In the genomic region with DNA sequence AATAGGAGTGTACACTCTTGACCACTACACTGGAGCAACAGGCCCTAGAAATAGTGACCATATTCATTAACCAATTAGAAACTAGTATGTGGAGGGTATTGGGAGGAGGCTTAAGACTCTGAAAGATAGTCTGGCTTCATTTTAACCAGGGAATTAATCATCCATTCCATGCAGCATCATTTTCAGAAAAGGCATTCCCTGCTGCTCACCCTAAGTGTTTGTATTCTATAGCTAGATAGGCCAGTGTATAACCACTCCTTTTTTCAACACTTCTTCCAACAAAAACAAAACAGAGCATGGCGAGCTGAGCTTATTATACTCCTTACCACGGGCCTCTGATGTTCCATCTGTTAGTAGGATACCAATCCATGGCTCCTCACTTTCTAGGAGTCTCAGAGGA, we compare ENCODE assay signal across 21 cellular contexts.
DNase-seq lines count a peak whose midpoint lies in the region; ATAC-seq and TF ChIP-seq lines count a peak whose summit lies in the region.
"Had no signal": no experiment of that assay in that cellular context is flagged by ENCODE, and none has a peak within 500 bp of the region (broad histone marks: within the 10 kb centered on the region; RNA-seq: fewer than 3 reads in every experiment).

No MANE protein-coding gene starts in this region.

- no peak overlapping the region for H3K4ac ChIP-seq in IMR-90 (ENCODE audit: low read depth, low read length)

- no peaks in the 10 kb centered on the region for H4K20me1 ChIP-seq in IMR-90 (ENCODE audit: insufficient read depth, low read length)

- H3K14ac ChIP-seq in IMR-90 (replicated peaks; ENCODE audit: low read depth, low read length): no peak overlapping the region

- H3K27ac Mint-ChIP-seq in T-cell: no peak overlapping the region
- H3K27ac Mint-ChIP-seq: B cell, GM23338 had no signal

- H3K9me3 ChIP-seq in IMR-90 (ENCODE audit: control insufficient read depth, insufficient read depth, low read length) (no peaks in the 10 kb centered on the region), mesodermal cell (ENCODE audit: control insufficient read depth, low read length) (no peaks in the 10 kb centered on the region), testis (no peaks in the 10 kb centered on the region)
- H3K9me3 ChIP-seq: Peyer's patch had no signal

- H3K79me1 ChIP-seq in IMR-90 (ENCODE audit: low read depth in 1 of 2, low read length in 2 of 2): no peaks in the 10 kb centered on the region

- 60% methylated on average over 1 of the region's 2 CpGs; no CpG with 5 or more reads in 1 of the 2 experiments for WGBS in IMR-90 (ENCODE audit: extremely low coverage in 2 of 2, insufficient read length in 1 of 2), 2 experiments
- WGBS in mesodermal cell (ENCODE audit: insufficient coverage in 2 of 2), 2 experiments: 78 to 100% methylated on average over 2 of the region's 2 CpGs
- 38 to 80% methylated on average over 2 of the region's 2 CpGs for WGBS in testis, 2 donors

- no peak overlapping the region for H2BK20ac ChIP-seq in IMR-90 (ENCODE audit: low read depth, low read length)

- no peak overlapping the region for H2AFZ ChIP-seq in IMR-90 (replicated peaks; ENCODE audit: low read length, poor library complexity)
- H2AFZ ChIP-seq: GM23338 had no signal

- H3K36me3 Mint-ChIP-seq in T-cell: no peaks in the 10 kb centered on the region

- H3K36me3 ChIP-seq in IMR-90 (ENCODE audit: control insufficient read depth, insufficient read depth, low read length) (no peaks in the 10 kb centered on the region), mesodermal cell (ENCODE audit: control insufficient read depth, insufficient read depth, low read length) (no peaks in the 10 kb centered on the region), testis (ENCODE audit: low read depth, missing control alignments) (no peaks in the 10 kb centered on the region)
- H3K36me3 ChIP-seq: Peyer's patch had no signal

- H3K9ac ChIP-seq in IMR-90 (ENCODE audit: low read depth, low read length): no peak overlapping the region

- no peak for TF ChIP-seq CTCF in IMR-90 (conservative IDR thresholded peaks at IDR 0.05; ENCODE audit: low read depth, low read length)
- no peak for TF ChIP-seq CTCF in astrocyte of the spinal cord (IDR thresholded peaks at IDR 0.05; ENCODE audit: low read depth, low read length)
- TF ChIP-seq CTCF in testis (IDR thresholded peaks at IDR 0.05): no peak

- no peak for TF ChIP-seq RAD21 in IMR-90 (IDR thresholded peaks at IDR 0.05; ENCODE audit: low read length)

- no peak overlapping the region for H4K8ac ChIP-seq in IMR-90 (ENCODE audit: low read depth in 2 of 2, low read length in 2 of 2)

- H2BK120ac ChIP-seq in IMR-90 (ENCODE audit: low read depth, low read length): no peak overlapping the region

- no peak overlapping the region for H3K23ac ChIP-seq in IMR-90 (ENCODE audit: low read depth, low read length)

- ATAC-seq in IMR-90 (ENCODE audit: low read depth) (no peak), GM19395 (IDR thresholded peaks at IDR 0.05; ENCODE audit: unreplicated experiment) (no peak), T-cell (replicated peaks in 1 of 4) (no peak)
- ATAC-seq: GM23338, HCT116, K562 had no signal

- peaks cover 47% of the 10 kb centered on the region for H3K4me1 ChIP-seq in IMR-90 (ENCODE audit: control insufficient read depth, insufficient read depth, low read length)
- peaks cover 66% of the 10 kb centered on the region for H3K4me1 ChIP-seq in mesodermal cell (ENCODE audit: control insufficient read depth, insufficient read depth, low read length, poor library complexity, severe bottlenecking)
- H3K4me1 ChIP-seq in testis: peaks cover 78% of the 10 kb centered on the region

- no peaks in the 10 kb centered on the region for H3K27me3 ChIP-seq in IMR-90 (ENCODE audit: control insufficient read depth, insufficient read depth, low read length)
- no peaks in the 10 kb centered on the region for H3K27me3 ChIP-seq in testis
- H3K27me3 ChIP-seq: Peyer's patch had no signal

- POLR2A ChIA-PET in IMR-90 (lab: Charles Lee; ENCODE audit: unreplicated experiment) (no interaction called here), T-cell (lab: Charles Lee) (no interaction called here)

- H3K9me3 Mint-ChIP-seq in T-cell: no peaks in the 10 kb centered on the region
- H3K9me3 Mint-ChIP-seq: GM23338 had no signal

- H2AK5ac ChIP-seq in IMR-90 (ENCODE audit: low read depth, low read length): no peak overlapping the region

- H2BK5ac ChIP-seq in IMR-90 (ENCODE audit: low read depth, low read length, poor library complexity, severe bottlenecking): no peak overlapping the region

- intact Hi-C loops in IMR-90 (cut with micrococcal nuclease) (loop anchor here (2.0 kb wide), 2 partner anchors 31 to 111 kb away; no protein-coding TSS in a partner anchor), testis (cut with DNase I; ENCODE audit: low total_unique reads) (no loop called here)

- peaks cover 6 to 8% of the 10 kb centered on the region in 2 donors for H3K27me3 Mint-ChIP-seq in T-cell

- peaks cover 26% of the 10 kb centered on the region for H3K9me1 ChIP-seq in IMR-90 (ENCODE audit: insufficient read depth, low read length)

- H3K27ac ChIP-seq in IMR-90 (ENCODE audit: insufficient read depth, low read length) (no peak overlapping the region), mesodermal cell (ENCODE audit: low read depth, low read length, severe bottlenecking) (peak overlapping the region; percentile 4), testis (peak overlapping the region; percentile 25 to 73)
- H3K27ac ChIP-seq: Peyer's patch had no signal

- TF ChIP-seq POLR2A in IMR-90 (IDR thresholded peaks at IDR 0.05; ENCODE audit: low read depth, low read length) (no peak), testis (IDR thresholded peaks at IDR 0.05) (no peak)

- CTCF ChIA-PET in IMR-90 (lab: Yijun Ruan, JAX) (interaction anchor here (0.6 kb wide), 1 partner anchor 457 kb away, joined by 6 read pairs; no protein-coding TSS in a partner anchor), T-cell (lab: Charles Lee) (no interaction called here)

- in situ Hi-C loops in IMR-90 (cut with MboI; ENCODE audit: low sequenced_read_pairs): no loop called here
- in situ Hi-C loops in astrocyte of the spinal cord (cut with HindIII; ENCODE audit: low sequenced_read_pairs): no loop called here

- H2BK15ac ChIP-seq in IMR-90 (ENCODE audit: low read depth, low read length): no peak overlapping the region

- H3K56ac ChIP-seq in IMR-90 (ENCODE audit: extremely low read depth, insufficient read depth, low read length): no peak overlapping the region

- no TSS peak for BruUV-seq in IMR-90 (replicated peaks; lab: Mats Ljungman, UMichigan)

- H3K18ac ChIP-seq in IMR-90 (ENCODE audit: low read depth, low read length): no peak overlapping the region

- H2AK9ac ChIP-seq in IMR-90 (replicated peaks; ENCODE audit: low read depth, low read length, poor library complexity): no peak overlapping the region

- no peak overlapping the region for H3K4me2 ChIP-seq in IMR-90 (ENCODE audit: low read depth, low read length)
- H3K4me2 ChIP-seq: GM23338 had no signal

- no peak for DNase-seq in IMR-90
- peak; percentile 41 for DNase-seq in astrocyte of the spinal cord (ENCODE audit: low read depth, low spot score)
- DNase-seq in testis: no peak
- no peak for DNase-seq in T-cell
- DNase-seq in GDM1 (lab: John Stamatoyannopoulos, UW): no peak
- DNase-seq: DMS 273 treated with DMSO at 0.1 percent for 48 hours; DND-41; NCI-H1092 treated with DMSO at 0.1 percent for 48 hours; NCI-H1694; NCI-H2081 treated with DMSO at 0.1 percent for 48 hours; NCI-H446 treated with DMSO at 0.1 percent for 48 hours; NCI-H69; NK-92 treated with Interleukin-12 subunit alpha and Interleukin-12 subunit beta, amount 100 ng/mL, for 24 hours; Peyer's patch; SHP77 had no signal

- dilution Hi-C loops in IMR-90 (cut with HindIII; ENCODE audit: low sequenced_read_pairs, unreplicated experiment): no loop called here

- H4K91ac ChIP-seq in IMR-90 (ENCODE audit: insufficient read depth, low read depth, low read length): peak overlapping the region; percentile 10; the same call in 1 of the 2 replicates

- H4K5ac ChIP-seq in IMR-90 (ENCODE audit: low read depth, low read length): no peak overlapping the region

- H3K4me3 Mint-ChIP-seq in T-cell: no peak overlapping the region
- H3K4me3 Mint-ChIP-seq: B cell, GM23338 had no signal

- H3K4me3 ChIP-seq in IMR-90 (ENCODE audit: insufficient read depth, low read depth, low read length): no peak overlapping the region
- no peak overlapping the region for H3K4me3 ChIP-seq in astrocyte of the spinal cord (ENCODE audit: low read depth, low read length)
- H3K4me3 ChIP-seq in mesodermal cell (ENCODE audit: extremely low read depth, insufficient read depth, low read length, poor library complexity, severe bottlenecking): no peak overlapping the region
- H3K4me3 ChIP-seq in testis: no peak overlapping the region
- H3K4me3 ChIP-seq: GM23338, K562, Peyer's patch had no signal

- no peaks in the 10 kb centered on the region for H3K4me1 Mint-ChIP-seq in T-cell
- H3K4me1 Mint-ChIP-seq: B cell had no signal

TF ChIP-seq in IMR-90, 13 proteins besides CTCF, POLR2A, EP300 and RAD21 (continues in another document):
- no peak for TF ChIP-seq MAZ (IDR thresholded peaks at IDR 0.05; ENCODE audit: borderline replicate concordance, low read depth, low read length)
- TF ChIP-seq FOS (IDR thresholded peaks at IDR 0.05; ENCODE audit: low read depth, low read length): no peak
- TF ChIP-seq BHLHE40 (IDR thresholded peaks at IDR 0.05; ENCODE audit: low read depth, low read length): no peak
- TF ChIP-seq MXI1 (IDR thresholded peaks at IDR 0.05; ENCODE audit: borderline replicate concordance, low read depth, low read length): no peak
- no peak for TF ChIP-seq RFX5 (IDR thresholded peaks at IDR 0.05; ENCODE audit: low read depth, low read length)
- no peak for TF ChIP-seq MAFK (IDR thresholded peaks at IDR 0.05; ENCODE audit: low read depth, low read length)
- TF ChIP-seq SMC3 (IDR thresholded peaks at IDR 0.05; ENCODE audit: low read depth, low read length): no peak
- no peak for TF ChIP-seq CHD1 (IDR thresholded peaks at IDR 0.05; ENCODE audit: low read depth, low read length)
- no peak for TF ChIP-seq RCOR1 (IDR thresholded peaks at IDR 0.05; ENCODE audit: insufficient replicate concordance, low read length)
- TF ChIP-seq, protein P1, sequence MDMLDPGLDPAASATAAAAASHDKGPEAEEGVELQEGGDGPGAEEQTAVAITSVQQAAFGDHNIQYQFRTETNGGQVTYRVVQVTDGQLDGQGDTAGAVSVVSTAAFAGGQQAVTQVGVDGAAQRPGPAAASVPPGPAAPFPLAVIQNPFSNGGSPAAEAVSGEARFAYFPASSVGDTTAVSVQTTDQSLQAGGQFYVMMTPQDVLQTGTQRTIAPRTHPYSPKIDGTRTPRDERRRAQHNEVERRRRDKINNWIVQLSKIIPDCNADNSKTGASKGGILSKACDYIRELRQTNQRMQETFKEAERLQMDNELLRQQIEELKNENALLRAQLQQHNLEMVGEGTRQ (IDR thresholded peaks at IDR 0.05; ENCODE audit: low read depth, low read length): no peak
